Comparison of ENCODE assay signal across 8 cellular contexts in the genomic region with DNA sequence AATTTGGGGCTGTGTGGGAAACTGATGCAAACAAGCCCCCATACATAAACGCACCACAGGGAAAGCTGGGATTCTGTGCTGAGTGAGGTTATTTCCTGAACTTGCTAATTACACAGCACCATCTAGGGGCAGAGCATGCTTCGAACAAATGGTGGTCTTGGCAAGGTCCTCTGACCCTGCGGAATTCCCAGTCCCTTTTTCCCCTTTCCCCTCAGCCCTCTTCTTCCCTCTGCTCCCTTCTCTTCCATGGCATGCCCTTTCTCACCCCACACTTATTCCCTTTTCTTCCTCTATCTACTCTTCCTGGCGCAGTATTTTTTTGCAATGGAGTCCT.
A peak's percentile ranks its signal among the peaks of the same experiment; 100 is the strongest.
DNase-seq lines count a peak whose midpoint lies in the region; ATAC-seq, FAIRE-seq and TF ChIP-seq lines count a peak whose summit lies in the region.

No MANE protein-coding gene starts in this region.

- H2BK15ac ChIP-seq in H1 (ENCODE audit: low read length): no peak overlapping the region

- H4K20me1 ChIP-seq in H1 (replicated peaks in 1 of 2; ENCODE audit: control insufficient read depth in 1 of 2, insufficient read depth in 2 of 2, low read length in 2 of 2): no peaks in the 10 kb centered on the region

- H3K56ac ChIP-seq in H1 (replicated peaks; ENCODE audit: insufficient read length, low read depth, low read length): no peak overlapping the region

- H3K36me3 ChIP-seq in GM06990 (ENCODE audit: control insufficient read depth, insufficient read depth, low read length) (no peaks in the 10 kb centered on the region), H1 (ENCODE audit: control insufficient read depth in 2 of 4, insufficient read depth in 4 of 4, low read length in 3 of 4) (no peaks in the 10 kb centered on the region)

- 72% methylated on average over 4 of the region's 4 CpGs; no CpG with 5 or more reads in 1 of the 2 experiments for WGBS in H1 (ENCODE audit: extremely low coverage in 1 of 2, insufficient coverage in 1 of 2, insufficient read length in 1 of 2, insufficient replicate concordance in 2 of 2, low coverage in 1 of 2, low lambda C conversion rate in 2 of 2, missing lambda C conversion rate in 1 of 2), 2 experiments

- CTCF ChIA-PET in H1 (lab: Charles Lee; ENCODE audit: partially characterized antibody): interaction anchor here (0.8 to 2.2 kb wide), 17 partner anchors 8 to 379 kb away, joined by 3 to 9 read pairs (median 3); no protein-coding TSS in a partner anchor

- no peak overlapping the region for H3K4me3 ChIP-seq in GM06990 (replicated peaks; ENCODE audit: low read depth, low read length)
- H3K4me3 ChIP-seq in H1 (ENCODE audit: extremely low read depth in 1 of 4, insufficient read depth in 2 of 4, low read depth in 3 of 4, low read length in 4 of 4): no peak overlapping the region

- H3K18ac ChIP-seq in H1 (ENCODE audit: extremely low read depth, low read length): no peak overlapping the region

- H3K4me1 ChIP-seq in H1 (replicated peaks in 1 of 4; ENCODE audit: control insufficient read depth in 3 of 4, insufficient read depth in 4 of 4, low read length in 3 of 4): no peaks in the 10 kb centered on the region; a peak in 1 of 7 replicates

- H2BK12ac ChIP-seq in H1 (ENCODE audit: low read depth, low read length): no peak overlapping the region; the same call in 1 of the 2 replicates

- H3K27ac Mint-ChIP-seq in neural crest cell (ENCODE audit: unreplicated experiment): no peak overlapping the region
- no peak overlapping the region for H3K27ac Mint-ChIP-seq in mesothelial cell of epicardium

- TF ChIP-seq EP300 in H1 (IDR thresholded peaks at IDR 0.05; ENCODE audit: borderline replicate concordance in 1 of 2, low read depth in 2 of 2, low read length in 2 of 2): no peak

- TF ChIP-seq POLR2A in H1 (IDR thresholded peaks at IDR 0.05; ENCODE audit: control extremely low read depth in 1 of 2, low read depth in 2 of 2, low read length in 2 of 2): no peak

- peak; percentile 58 for FAIRE-seq in H1 (lab: Jason Lieb, UNC)

- no peaks in the 10 kb centered on the region; the same call in 1 of the 2 replicates for H3K23me2 ChIP-seq in H1 (ENCODE audit: low read depth, low read length)

- H2BK120ac ChIP-seq in H1 (replicated peaks; ENCODE audit: low read depth, low read length): no peak overlapping the region

- H3K4me3 Mint-ChIP-seq in neural crest cell: no peak overlapping the region
- no peak overlapping the region for H3K4me3 Mint-ChIP-seq in mesothelial cell of epicardium

- H3K4me1 Mint-ChIP-seq in neural crest cell: peaks cover 4% of the 10 kb centered on the region
- peaks cover 25% of the 10 kb centered on the region for H3K4me1 Mint-ChIP-seq in mesothelial cell of epicardium

- H2BK20ac ChIP-seq in H1 (ENCODE audit: low read length): no peak overlapping the region

- H2AK5ac ChIP-seq in H1 (ENCODE audit: low read depth, low read length): no peak overlapping the region

- H4K91ac ChIP-seq in H1 (replicated peaks; ENCODE audit: insufficient read length, low read length): no peak overlapping the region

- DNase-seq in GM06990 (ENCODE audit: extremely low read depth, insufficient read length) (no peak), NCI-H2227 (lab: John Stamatoyannopoulos, UW; ENCODE audit: unreplicated experiment) (peak; percentile 23), H1 (ENCODE audit: low read depth in 1 of 2, low spot score in 2 of 2) (peak in 1 of 2 experiments; percentile 2), neural crest cell (ENCODE audit: low read depth, low spot score) (peak; percentile 6), cerebellar nuclear complex (lab: John Stamatoyannopoulos, UW) (no peak), mesothelial cell of epicardium (ENCODE audit: low spot score in 2 of 2, unreplicated experiment in 2 of 2) (no peak)

- H3K79me1 ChIP-seq in H1 (ENCODE audit: low read depth, low read length): no peaks in the 10 kb centered on the region

- H3K9me3 Mint-ChIP-seq in neural crest cell (peaks cover 6% of the 10 kb centered on the region), mesothelial cell of epicardium (peaks cover 6% of the 10 kb centered on the region)

- POLR2A ChIA-PET in H1 (lab: Charles Lee; ENCODE audit: partially characterized antibody): no interaction called here

- no peak overlapping the region for H4K8ac ChIP-seq in H1 (ENCODE audit: extremely low read depth, insufficient read depth, low read length)

- H3K23ac ChIP-seq in H1 (ENCODE audit: insufficient read length): no peak overlapping the region

- TF ChIP-seq CTCF in GM06990 (IDR thresholded peaks at IDR 0.05; ENCODE audit: insufficient read depth, low read length, poor library complexity, severe bottlenecking) (peak; percentile 44), H1 (IDR thresholded peaks at IDR 0.05; ENCODE audit: control extremely low read depth in 1 of 3, insufficient read depth in 1 of 3, low read depth in 1 of 3, low read length in 3 of 3) (peak; percentile 56 to 73 (median 61)), neural crest cell (conservative IDR thresholded peaks at IDR 0.05) (peak; percentile 51), mesothelial cell of epicardium (IDR thresholded peaks at IDR 0.05; ENCODE audit: unreplicated experiment) (no peak)

- peak overlapping the region; percentile 81 for H2AFZ ChIP-seq in H1 (ENCODE audit: low read length)

- H3K27me3 Mint-ChIP-seq in neural crest cell (ENCODE audit: low read depth) (peaks cover 3% of the 10 kb centered on the region), mesothelial cell of epicardium (ENCODE audit: low read depth) (peaks cover 8% of the 10 kb centered on the region)

- peak; percentile 70 to 73 for TF ChIP-seq RAD21 in H1 (IDR thresholded peaks at IDR 0.05 in 1 of 2, conservative IDR thresholded peaks at IDR 0.05 in 1 of 2; ENCODE audit: low read depth in 2 of 2, low read length in 2 of 2)

- H3K14ac ChIP-seq in H1 (ENCODE audit: insufficient read length): no peak overlapping the region

- H3K27me3 ChIP-seq in GM06990 (replicated peaks; ENCODE audit: control insufficient read depth, insufficient read depth, low read length) (no peaks in the 10 kb centered on the region), H1 (replicated peaks in 1 of 4; ENCODE audit: control insufficient read depth in 3 of 4, extremely low read depth in 1 of 4, insufficient read depth in 3 of 4, low read length in 3 of 4) (no peaks in the 10 kb centered on the region)

- no peak overlapping the region for H4K5ac ChIP-seq in H1 (ENCODE audit: insufficient read length, low read depth, low read length)

- peaks cover 2% of the 10 kb centered on the region for H3K36me3 Mint-ChIP-seq in neural crest cell (ENCODE audit: low read depth)
- peaks cover 3% of the 10 kb centered on the region for H3K36me3 Mint-ChIP-seq in mesothelial cell of epicardium

- H3K9ac ChIP-seq in H1 (replicated peaks in 1 of 4; ENCODE audit: extremely low read depth in 1 of 4, low read depth in 3 of 4, low read length in 3 of 4): no peak overlapping the region

- H3K9me3 ChIP-seq in H1 (ENCODE audit: insufficient read depth in 2 of 2, low read depth in 1 of 2, low read length in 1 of 2): no peaks in the 10 kb centered on the region; a peak in 1 of 4 replicates

- H2BK5ac ChIP-seq in H1 (ENCODE audit: low read depth, low read length): no peak overlapping the region

- H3K27ac ChIP-seq in H1 (ENCODE audit: low read depth, low read length): no peak overlapping the region

- ATAC-seq in HG02759 (IDR thresholded peaks at IDR 0.05; ENCODE audit: unreplicated experiment) (no peak), GM19467 (IDR thresholded peaks at IDR 0.05; ENCODE audit: unreplicated experiment) (no peak)

- H3K79me2 ChIP-seq in H1 (ENCODE audit: control insufficient read depth in 1 of 2, insufficient read depth in 2 of 2, low read length in 2 of 2): no peaks in the 10 kb centered on the region

- no peak overlapping the region for H3K4ac ChIP-seq in H1 (replicated peaks; ENCODE audit: insufficient read length, low read depth, low read length)

- H3K4me2 ChIP-seq in H1 (ENCODE audit: insufficient read depth in 1 of 2, low read depth in 2 of 2, low read length in 2 of 2): no peak overlapping the region

TF ChIP-seq in H1, 55 proteins besides CTCF, POLR2A, EP300 and RAD21:
- TF ChIP-seq TCF12 (IDR thresholded peaks at IDR 0.05; ENCODE audit: low read depth, low read length): no peak
- peak; percentile 17; the same call in 1 of the 2 replicates for TF ChIP-seq YY1 (IDR thresholded peaks at IDR 0.05; ENCODE audit: low read depth, low read length)
- TF ChIP-seq TEAD4 (IDR thresholded peaks at IDR 0.05; ENCODE audit: low read depth, low read length): 0 out of 2 replicates have a peak, but pooled peaks have one; percentile 24

Comparison
In these comparisons a context has a peak if more than half of its experiments do, and no peak if none do; other contexts are left out.
1. DNase-seq: peak in NCI-H2227 (single experiment) and neural crest cell (single experiment); none in GM06990 (single experiment), cerebellar nuclear complex (0 of 2) and mesothelial cell of epicardium (0 of 2).